9 cellular contexts compared by ENCODE assay signal in genomic region chr14:100534528-100535286, GRCh38. TPM values are rescaled to one million over a fixed set of nuclear protein-coding genes. Genes with fewer than 3 reads are reported as not detected.
DNase-seq lines count a peak whose midpoint lies in the region; ATAC-seq and TF ChIP-seq lines count a peak whose summit lies in the region.
"Had no signal": no experiment of that assay in that cellular context is flagged by ENCODE, and none has a peak within 500 bp of the region (broad histone marks: within the 10 kb centered on the region; RNA-seq: fewer than 3 reads in every experiment).

No MANE protein-coding gene starts in this region.

- peak overlapping the region; percentile 28; the same call in 1 of the 2 replicates for H3K9ac ChIP-seq in DND-41 (ENCODE audit: low read depth, low read length)

- no peak overlapping the region for H2AFZ ChIP-seq in DND-41 (ENCODE audit: low read depth, low read length)

- H3K36me3 ChIP-seq in DND-41 (ENCODE audit: insufficient read depth, low read length) (0 out of 2 replicates have a peak, but pooled peaks cover under 1% of the 10 kb centered on the region), stomach (peaks cover 0 to 16% (median 11%) of the 10 kb centered on the region in 4 donors)

- ATAC-seq in DND-41 (ENCODE audit: insufficient read depth, low read depth): peak; percentile 66
- no peak for ATAC-seq in HG02678 (IDR thresholded peaks at IDR 0.05; ENCODE audit: unreplicated experiment)
- ATAC-seq in GM18870 (IDR thresholded peaks at IDR 0.05; ENCODE audit: unreplicated experiment): no peak

- H3K4me3 ChIP-seq in DND-41 (ENCODE audit: low read depth in 1 of 2, low read length in 2 of 2): no peak overlapping the region
- no peak overlapping the region for H3K4me3 ChIP-seq in Jurkat, Clone E6-1 (ENCODE audit: low read length)
- no peak overlapping the region for H3K4me3 ChIP-seq in stomach

- no peaks in the 10 kb centered on the region for H3K79me2 ChIP-seq in DND-41 (ENCODE audit: insufficient read depth, low read length)

- peak; percentile 77 for DNase-seq in DND-41
- DNase-seq in Jurkat, Clone E6-1 (ENCODE audit: low read depth, low spot score): peak; percentile 24
- DNase-seq in neural crest cell (ENCODE audit: low read depth, low spot score): no peak
- no peak for DNase-seq in AG08396 (ENCODE audit: low spot score)
- DNase-seq in stomach: no peak
- DNase-seq: COR-L47 had no signal

- H3K4me2 ChIP-seq in DND-41 (ENCODE audit: insufficient read depth, low read length): no peak overlapping the region

- H3K4me1 ChIP-seq in DND-41 (ENCODE audit: insufficient read depth, low read length): peaks cover 53% of the 10 kb centered on the region
- peaks cover 0 to 15% (median 13%) of the 10 kb centered on the region in 4 donors for H3K4me1 ChIP-seq in stomach

- H3K4me3 Mint-ChIP-seq in brain (no peak overlapping the region), neural crest cell (no peak overlapping the region)

- H3K27me3 ChIP-seq in DND-41 (ENCODE audit: insufficient read depth, low read length, poor library complexity) (no peaks in the 10 kb centered on the region), stomach (no peaks in the 10 kb centered on the region)

- no peak for TF ChIP-seq EP300 in stomach (IDR thresholded peaks at IDR 0.05)

- no peak for TF ChIP-seq CTCF in DND-41 (IDR thresholded peaks at IDR 0.05; ENCODE audit: borderline replicate concordance, extremely low read depth, low read length, poor library complexity, severe bottlenecking)
- no peak for TF ChIP-seq CTCF in brain (conservative IDR thresholded peaks at IDR 0.05)
- TF ChIP-seq CTCF in neural crest cell (conservative IDR thresholded peaks at IDR 0.05): no peak
- TF ChIP-seq CTCF in stomach (IDR thresholded peaks at IDR 0.05): no peak

- H3K36me3 Mint-ChIP-seq in brain (no peaks in the 10 kb centered on the region), neural crest cell (ENCODE audit: low read depth) (no peaks in the 10 kb centered on the region)

- no peaks in the 10 kb centered on the region for H4K20me1 ChIP-seq in DND-41 (ENCODE audit: insufficient read depth, low read length)

- intact Hi-C loops in stomach (cut with DNase I; ENCODE audit: low total_unique reads): no loop called here

- no peaks in the 10 kb centered on the region for H3K27me3 Mint-ChIP-seq in brain
- no peaks in the 10 kb centered on the region for H3K27me3 Mint-ChIP-seq in neural crest cell (ENCODE audit: low read depth)

- H3K27ac Mint-ChIP-seq in brain (peak overlapping the region in 4 of 5 experiments; percentile 36 to 77 (median 58)), neural crest cell (ENCODE audit: unreplicated experiment) (peak overlapping the region; percentile 95)

- WGBS in stomach, 5 donors: 78 to 84% (median 82%) methylated on average over 7 to 13 of the region's 13 CpGs

- TF ChIP-seq POLR2A in stomach (IDR thresholded peaks at IDR 0.05): no peak

- H3K9me3 ChIP-seq in DND-41 (ENCODE audit: insufficient read depth, low read length, severe bottlenecking) (no peaks in the 10 kb centered on the region), stomach (no peaks in the 10 kb centered on the region)

- peak overlapping the region; percentile 78 for H3K27ac ChIP-seq in DND-41 (ENCODE audit: low read length)
- H3K27ac ChIP-seq in stomach: no peak overlapping the region

- H3K9me3 Mint-ChIP-seq in brain: peaks cover 0 to 2% (median 0%) of the 10 kb centered on the region in 5 experiments
- no peaks in the 10 kb centered on the region for H3K9me3 Mint-ChIP-seq in neural crest cell

- peaks cover 36% of the 10 kb centered on the region for H3K4me1 Mint-ChIP-seq in brain
- H3K4me1 Mint-ChIP-seq in neural crest cell: peaks cover 26% of the 10 kb centered on the region

RNA-seq across cellular contexts. Expression of gene BEGAIN, which starts 52.5 kb away (rescaled TPM):
- 4.8 TPM for polyA plus RNA-seq in Jurkat, Clone E6-1 (2012; ENCODE audit: insufficient read depth, insufficient read length)
- polyA plus RNA-seq in brain (ENCODE audit: insufficient read depth, low read depth, low replicate concordance): 19.3 TPM
- 3.0 and 4.8 TPM in 2 replicates for total RNA-seq in neural crest cell
- 1 to 10 TPM in 1 of 5 donors, not detected in 4; 1.1 TPM for total RNA-seq in stomach
- polyA plus RNA-seq in stomach: under 1 TPM; 0.31 to 0.92 (median 0.75) TPM

Comparison
In these comparisons a context has a peak if more than half of its experiments do, and no peak if none do; other contexts are left out.
1. DNase-seq: peak in DND-41 (single experiment) and Jurkat, Clone E6-1 (single experiment); none in neural crest cell (single experiment), AG08396 (single experiment) and stomach (single experiment).